17 cellular contexts compared by ENCODE assay signal in the genomic region with DNA sequence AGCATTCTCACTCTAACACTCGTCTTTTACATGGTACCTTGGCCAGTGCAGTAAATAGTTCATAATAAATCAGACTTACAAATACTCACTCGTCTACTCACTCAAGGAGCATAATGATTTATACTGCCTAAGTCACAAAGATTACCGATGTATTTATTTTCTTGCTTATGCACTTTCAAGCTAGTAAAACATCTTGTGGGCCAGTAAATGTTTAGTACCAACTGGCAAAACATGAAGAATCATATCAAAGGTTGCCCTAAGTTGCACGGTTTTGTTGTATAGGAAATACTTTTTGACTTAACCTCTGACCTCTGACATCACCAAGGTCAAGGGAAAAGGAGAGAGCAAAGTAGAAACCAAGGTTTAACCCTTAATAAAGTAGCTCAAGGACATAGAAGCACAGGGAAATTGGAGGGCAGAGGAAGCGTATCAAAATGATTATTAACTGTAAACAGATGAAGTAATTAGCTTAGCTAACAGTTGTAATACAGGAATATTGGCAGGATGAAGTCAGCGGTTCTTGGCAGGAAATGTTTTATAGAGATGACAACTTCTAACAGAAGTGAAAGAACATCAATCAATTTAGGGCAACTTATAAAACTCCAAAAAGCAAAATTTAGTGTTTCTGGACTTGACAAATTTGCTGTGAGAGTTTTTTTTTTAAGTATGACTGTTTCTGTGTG.
A peak's percentile ranks its signal among the peaks of the same experiment; 100 is the strongest.
DNase-seq lines count a peak whose midpoint lies in the region; ATAC-seq, FAIRE-seq and TF ChIP-seq lines count a peak whose summit lies in the region.
"Had no signal": no experiment of that assay in that cellular context is flagged by ENCODE, and none has a peak within 500 bp of the region (broad histone marks: within the 10 kb centered on the region; RNA-seq: fewer than 3 reads in every experiment).

No MANE protein-coding gene starts in this region.

- TF ChIP-seq CTCF in RWPE2 (IDR thresholded peaks at IDR 0.05; ENCODE audit: poor library complexity, severe bottlenecking) (no peak), esophagus squamous epithelium (IDR thresholded peaks at IDR 0.05) (no peak), progenitor cell of endocrine pancreas (IDR thresholded peaks at IDR 0.05; ENCODE audit: unreplicated experiment) (no peak), Peyer's patch (IDR thresholded peaks at IDR 0.05) (no peak)

- H3K36me3 Mint-ChIP-seq in progenitor cell of endocrine pancreas (ENCODE audit: insufficient read depth): peaks cover 29% of the 10 kb centered on the region
- H3K36me3 Mint-ChIP-seq: stimulated activated naive B cell treated with anti-CD40 and anti-IgM and Interleukin-4, amounts not matched to agents 10 μg/mL and 1 μg/mL and 100 μg/mL, for 72 hours had no signal

- H3K27ac ChIP-seq in RWPE2 (ENCODE audit: poor library complexity, severe bottlenecking) (peak overlapping the region; percentile 77), esophagus squamous epithelium (peak overlapping the region; percentile 60 to 66 (median 62)), Peyer's patch (no peak overlapping the region)
- H3K27ac ChIP-seq: transverse colon had no signal

- H3K27me3 ChIP-seq in RWPE2 (ENCODE audit: insufficient read depth, poor library complexity, severe bottlenecking) (no peaks in the 10 kb centered on the region), esophagus squamous epithelium (no peaks in the 10 kb centered on the region), Peyer's patch (no peaks in the 10 kb centered on the region)

- H3K4me3 Mint-ChIP-seq in progenitor cell of endocrine pancreas (ENCODE audit: low read depth): no peak overlapping the region
- H3K4me3 Mint-ChIP-seq: stimulated activated naive B cell treated with anti-CD40 and anti-IgM and Interleukin-4, amounts not matched to agents 10 μg/mL and 1 μg/mL and 100 μg/mL, for 72 hours had no signal

- ATAC-seq in RWPE2 (ENCODE audit: low read depth) (no peak), GM21447 (IDR thresholded peaks at IDR 0.05; ENCODE audit: unreplicated experiment) (no peak), HG03108 (IDR thresholded peaks at IDR 0.05; ENCODE audit: unreplicated experiment) (no peak)
- ATAC-seq: activated CD4-positive, CD25-positive, alpha-beta regulatory T cell treated with anti-CD3 and anti-CD28 coated beads, Interleukin-2, amount 50 U/mL, for 24 hours; stimulated activated naive B cell treated with anti-CD40 and anti-IgM and Interleukin-4, amounts not matched to agents 10 μg/mL and 1 μg/mL and 100 μg/mL, for 72 hours had no signal

- no peaks in the 10 kb centered on the region for H3K9me3 Mint-ChIP-seq in progenitor cell of endocrine pancreas (ENCODE audit: low read depth)
- H3K9me3 Mint-ChIP-seq: stimulated activated naive B cell treated with anti-CD40 and anti-IgM and Interleukin-4, amounts not matched to agents 10 μg/mL and 1 μg/mL and 100 μg/mL, for 72 hours had no signal

- H3K9me3 ChIP-seq in RWPE2 (ENCODE audit: severe bottlenecking): no peaks in the 10 kb centered on the region
- no peaks in the 10 kb centered on the region for H3K9me3 ChIP-seq in esophagus squamous epithelium
- no peaks in the 10 kb centered on the region for H3K9me3 ChIP-seq in Peyer's patch
- H3K9me3 ChIP-seq: transverse colon had no signal

- H3K4me3 ChIP-seq in RWPE2 (ENCODE audit: severe bottlenecking): no peak overlapping the region
- peak overlapping the region in 1 of 4 donors; percentile 15 for H3K4me3 ChIP-seq in esophagus squamous epithelium
- H3K4me3 ChIP-seq in Peyer's patch: no peak overlapping the region
- H3K4me3 ChIP-seq: transverse colon had no signal

- FAIRE-seq in H54 (lab: Jason Lieb, UNC): peak; percentile 74

- H3K27me3 Mint-ChIP-seq in progenitor cell of endocrine pancreas: no peaks in the 10 kb centered on the region

- H3K36me3 ChIP-seq in RWPE2 (ENCODE audit: low read depth) (peaks cover 96% of the 10 kb centered on the region), esophagus squamous epithelium (no peaks in the 10 kb centered on the region), Peyer's patch (no peaks in the 10 kb centered on the region)
- H3K36me3 ChIP-seq: transverse colon had no signal

- peaks cover 62% of the 10 kb centered on the region for H3K4me1 Mint-ChIP-seq in progenitor cell of endocrine pancreas (ENCODE audit: low read depth)

- H3K27ac Mint-ChIP-seq in progenitor cell of endocrine pancreas: peak overlapping the region; percentile 29
- H3K27ac Mint-ChIP-seq: stimulated activated naive B cell treated with anti-CD40 and anti-IgM and Interleukin-4, amounts not matched to agents 10 μg/mL and 1 μg/mL and 100 μg/mL, for 72 hours had no signal

- 12 to 17% methylated on average over 6 of the region's 6 CpGs for WGBS in esophagus squamous epithelium, 2 donors

- intact Hi-C loops in esophagus squamous epithelium (cut with DNase I): no loop called here

- H3K4me1 ChIP-seq in RWPE2 (ENCODE audit: insufficient read depth, poor library complexity, severe bottlenecking): peaks cover 71% of the 10 kb centered on the region
- H3K4me1 ChIP-seq in esophagus squamous epithelium: peaks cover 3 to 53% (median 7%) of the 10 kb centered on the region in 3 donors
- no peaks in the 10 kb centered on the region for H3K4me1 ChIP-seq in Peyer's patch

- no peak for TF ChIP-seq POLR2A in H54 (IDR thresholded peaks at IDR 0.05; ENCODE audit: low read depth, low read length)
- TF ChIP-seq POLR2A in esophagus squamous epithelium (IDR thresholded peaks at IDR 0.05): no peak
- no peak for TF ChIP-seq POLR2A in Peyer's patch (IDR thresholded peaks at IDR 0.05)

- no peak for DNase-seq in H54 (ENCODE audit: insufficient read length, low spot score)
- no peak for DNase-seq in RWPE2 (ENCODE audit: low spot score)
- DNase-seq in esophagus squamous epithelium (lab: John Stamatoyannopoulos, UW): no peak
- no peak for DNase-seq in progenitor cell of endocrine pancreas (ENCODE audit: low spot score, unreplicated experiment)
- DNase-seq in effector CD4-positive, alpha-beta T cell: no peak
- no peak for DNase-seq in Peyer's patch
- DNase-seq: activated naive CD4-positive, alpha-beta T cell; DMS153; effector memory CD4-positive, alpha-beta T cell; NCI-H2029 treated with DMSO at 0.1 percent for 48 hours; NCI-H526 treated with DMSO at 0.1 percent for 48 hours; occipital lobe; stimulated activated naive B cell treated with anti-CD40 and anti-IgM and Interleukin-4, amounts not matched to agents 10 μg/mL and 1 μg/mL and 100 μg/mL, for 72 hours; transverse colon had no signal

Comparison
In these comparisons a context has a peak if more than half of its experiments do, and no peak if none do; other contexts are left out.
1. H3K27ac ChIP-seq: peak in RWPE2 (single experiment) and esophagus squamous epithelium (4 of 4); none in Peyer's patch (0 of 4).